8 cellular contexts compared by ENCODE assay signal in the genomic region with DNA sequence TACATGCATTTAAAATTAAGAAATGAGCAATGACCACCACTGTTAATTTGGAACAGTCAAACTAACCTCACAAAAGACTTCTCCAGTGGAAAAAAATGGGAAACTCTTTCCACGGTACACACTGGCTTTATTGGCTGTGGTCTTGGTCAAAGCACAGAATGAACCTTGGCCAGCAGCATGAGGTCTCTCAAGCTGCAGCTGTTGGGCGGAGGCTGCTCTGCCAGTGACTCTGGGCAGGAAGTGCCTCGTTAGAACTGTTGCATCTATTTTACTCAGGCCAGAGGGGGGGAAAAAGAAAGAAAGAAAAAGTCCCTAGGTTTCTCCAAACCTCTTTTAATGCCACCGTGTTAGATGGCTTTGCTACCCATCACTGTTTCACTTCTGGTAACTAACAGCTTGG.
A peak's percentile ranks its signal among the peaks of the same experiment; 100 is the strongest.
DNase-seq lines count a peak whose midpoint lies in the region; ATAC-seq and TF ChIP-seq lines count a peak whose summit lies in the region.

No MANE protein-coding gene starts in this region.

- no peak overlapping the region for H3K27ac ChIP-seq in OCI-LY1 (ENCODE audit: low read depth, low read length, poor library complexity, severe bottlenecking)

- 0 out of 2 replicates have a peak overlapping the region, but pooled peaks have one; percentile 11 for H3K4me2 ChIP-seq in OCI-LY1 (ENCODE audit: low read length)

- no peaks in the 10 kb centered on the region for H3K9me2 ChIP-seq in OCI-LY1 (ENCODE audit: low read depth, low read length)

- H3K36me3 ChIP-seq in OCI-LY1 (ENCODE audit: insufficient read depth, low read length) = no peaks in the 10 kb centered on the region

- H3F3A ChIP-seq in OCI-LY1 (ENCODE audit: insufficient read depth, low read length) = no peaks in the 10 kb centered on the region

- H3K4me3 ChIP-seq in OCI-LY1 (ENCODE audit: low read depth, low read length, poor library complexity, severe bottlenecking) = no peak overlapping the region

- DNase-seq in inferior parietal cortex (ENCODE audit: extremely low spot score) (peak; percentile 9), DMS114 treated with DMSO at 0.1 percent for 48 hours (lab: John Stamatoyannopoulos, UW; ENCODE audit: unreplicated experiment) (no peak), KBM-7 (no peak), NCI-H128 (lab: John Stamatoyannopoulos, UW; ENCODE audit: unreplicated experiment) (no peak)
- DNase-seq in stimulated activated CD4-positive, alpha-beta T cell treated with anti-CD3 and anti-CD28 coated beads, Interleukin-4, amount 100 ng/mL, for 4 hours = no peak

- no peak overlapping the region for H3K9ac ChIP-seq in OCI-LY1 (ENCODE audit: low read length)

- in situ Hi-C loops in KBM-7 (cut with MboI; ENCODE audit: low pct_unique_long_range_greater_than_20kb, low sequenced_read_pairs) = no loop called here

- peaks cover 8% of the 10 kb centered on the region for H3K4me1 ChIP-seq in OCI-LY1 (ENCODE audit: insufficient read depth, low read length, severe bottlenecking)

- no peak overlapping the region for H2AFZ ChIP-seq in OCI-LY1 (ENCODE audit: low read length)

- H3K27me3 ChIP-seq in OCI-LY1 (ENCODE audit: insufficient read depth, low read length) = no peaks in the 10 kb centered on the region

- H4K20me1 ChIP-seq in OCI-LY1 (ENCODE audit: insufficient read depth, low read length) = no peaks in the 10 kb centered on the region

- peak; percentile 86 for ATAC-seq in GM18502 (IDR thresholded peaks at IDR 0.05; ENCODE audit: poor library complexity, unreplicated experiment)
- ATAC-seq in HG02610 (IDR thresholded peaks at IDR 0.05; ENCODE audit: unreplicated experiment) = peak; percentile 88

- no peaks in the 10 kb centered on the region for H3K79me2 ChIP-seq in OCI-LY1 (ENCODE audit: insufficient read depth, low read length)

- H3K9me3 ChIP-seq in OCI-LY1 (ENCODE audit: low read length) = no peaks in the 10 kb centered on the region

- no peak for TF ChIP-seq CTCF in OCI-LY1 (IDR thresholded peaks at IDR 0.05; ENCODE audit: low read length)
